15 cellular contexts compared by ENCODE assay signal in the genomic region with DNA sequence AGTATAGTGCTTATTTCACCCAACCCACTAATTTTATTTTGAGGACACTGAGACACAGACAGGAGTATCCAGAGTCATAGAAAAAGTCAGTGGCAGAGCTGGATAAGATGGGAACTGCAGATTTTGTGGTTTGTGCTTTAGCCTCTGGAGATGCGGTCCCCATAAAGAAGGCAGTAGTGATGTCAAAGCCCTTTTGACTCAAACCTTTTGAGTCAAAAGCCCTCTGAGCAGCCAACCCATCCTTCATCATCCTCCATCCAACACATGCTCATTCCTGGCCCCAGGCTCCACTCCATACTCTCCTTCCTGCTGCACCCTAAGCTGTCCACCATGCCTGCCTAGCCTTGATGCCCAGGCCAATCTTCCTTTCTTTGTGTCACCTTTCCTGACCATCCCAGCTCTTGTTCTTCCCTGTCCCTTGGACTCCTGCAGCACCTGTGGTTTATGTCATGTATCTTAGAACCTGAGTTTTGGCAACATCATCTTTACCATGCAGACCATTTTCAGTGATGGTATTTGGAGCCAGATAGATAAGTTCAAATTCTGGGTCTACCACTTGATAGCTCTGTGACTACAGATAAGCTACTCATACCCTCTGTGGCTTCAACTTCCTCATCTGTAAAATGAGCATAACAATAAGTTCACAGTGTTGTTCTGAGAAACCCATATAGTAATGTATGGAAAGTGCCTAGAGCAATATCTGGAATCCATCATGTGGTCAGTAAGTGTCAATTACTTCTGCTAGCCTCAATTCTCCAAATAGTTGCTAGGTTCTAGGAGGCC. TPM values are rescaled to one million over a fixed set of nuclear protein-coding genes. Genes with fewer than 3 reads are reported as not detected.
A peak's percentile ranks its signal among the peaks of the same experiment; 100 is the strongest.
DNase-seq lines count a peak whose midpoint lies in the region; ATAC-seq lines count a peak whose summit lies in the region.
"Had no signal": no experiment of that assay in that cellular context is flagged by ENCODE, and none has a peak within 500 bp of the region (broad histone marks: within the 10 kb centered on the region; RNA-seq: fewer than 3 reads in every experiment).

No MANE protein-coding gene starts in this region.

- H3K27me3 ChIP-seq in naive thymus-derived CD4-positive, alpha-beta T cell (ENCODE audit: control insufficient read depth in 2 of 2, insufficient read depth in 2 of 2, low read length in 2 of 2) = no peaks in the 10 kb centered on the region
- H3K27me3 ChIP-seq: Peyer's patch, transverse colon had no signal

- peak overlapping the region; percentile 95 for H3K27ac ChIP-seq in naive thymus-derived CD4-positive, alpha-beta T cell (ENCODE audit: low read depth, low read length)

- peak; percentile 34 for ATAC-seq in HG02610 (IDR thresholded peaks at IDR 0.05; ENCODE audit: unreplicated experiment)
- no peak for ATAC-seq in T-cell (replicated peaks in 1 of 4)
- no peak for ATAC-seq in naive thymus-derived CD4-positive, alpha-beta T cell
- no peak for ATAC-seq in HG03378 (IDR thresholded peaks at IDR 0.05; ENCODE audit: unreplicated experiment)

- CTCF ChIA-PET in T-cell (lab: Charles Lee) = interaction anchor here in 1 of 2 donors (0.6 to 1.1 kb wide), 4 partner anchors 8 to 56 kb away, joined by 3 to 5 read pairs (median 3); no protein-coding TSS in a partner anchor
- CTCF ChIA-PET in naive thymus-derived CD4-positive, alpha-beta T cell (lab: Charles Lee) = interaction anchor here (0.7 to 3.6 kb wide), 4 partner anchors 18 to 97 kb away, joined by 4 to 21 read pairs (median 8); a partner anchor contains a TSS

- peaks cover 92 to 98% of the 10 kb centered on the region in 2 donors for H3K4me1 ChIP-seq in naive thymus-derived CD4-positive, alpha-beta T cell (ENCODE audit: control insufficient read depth in 2 of 2, insufficient read depth in 2 of 2, low read length in 2 of 2)

- peak overlapping the region; percentile 43 to 60 (median 55) for H3K4me3 Mint-ChIP-seq in T-cell
- peak overlapping the region; percentile 33 to 99 (median 46) for H3K4me3 Mint-ChIP-seq in naive thymus-derived CD4-positive, alpha-beta T cell

- peaks cover 69% of the 10 kb centered on the region for H3K36me3 Mint-ChIP-seq in T-cell
- peaks cover 6 to 86% (median 53%) of the 10 kb centered on the region in 5 donors for H3K36me3 Mint-ChIP-seq in naive thymus-derived CD4-positive, alpha-beta T cell

- intact Hi-C loops in naive thymus-derived CD4-positive, alpha-beta T cell (cut with micrococcal nuclease) = loop anchor here in 1 of 2 donors (1.0 to 5.0 kb wide), 2 partner anchors 38 to 326 kb away; a partner anchor contains a TSS

- peak overlapping the region; percentile 3 for H3K4me3 ChIP-seq in naive thymus-derived CD4-positive, alpha-beta T cell (ENCODE audit: low read length)
- H3K4me3 ChIP-seq: Peyer's patch, transverse colon had no signal

- POLR2A ChIA-PET in T-cell (lab: Charles Lee) = interaction anchor here (0.5 to 0.8 kb wide), 3 partner anchors 13 to 464 kb away, joined by 3 to 11 read pairs (median 4); no protein-coding TSS in a partner anchor
- POLR2A ChIA-PET in naive thymus-derived CD4-positive, alpha-beta T cell (lab: Charles Lee) = interaction anchor here (0.7 to 7.8 kb wide), 7 partner anchors 9 to 52 kb away, joined by 3 to 94 read pairs (median 7); a partner anchor contains a TSS

- no peaks in the 10 kb centered on the region for H3K27me3 Mint-ChIP-seq in T-cell
- H3K27me3 Mint-ChIP-seq in naive thymus-derived CD4-positive, alpha-beta T cell = no peaks in the 10 kb centered on the region

- H3K4me1 Mint-ChIP-seq in T-cell = peaks cover 99 to 100% (median 100%) of the 10 kb centered on the region in 3 donors
- peaks cover 76 to 100% (median 97%) of the 10 kb centered on the region in 7 donors for H3K4me1 Mint-ChIP-seq in naive thymus-derived CD4-positive, alpha-beta T cell

- peaks cover 0 to 3% (median 3%) of the 10 kb centered on the region in 3 donors for H3K9me3 Mint-ChIP-seq in T-cell
- H3K9me3 Mint-ChIP-seq in naive thymus-derived CD4-positive, alpha-beta T cell = peaks cover 0 to 10% (median 3%) of the 10 kb centered on the region in 11 donors

- no peaks in the 10 kb centered on the region for H3K9me3 ChIP-seq in naive thymus-derived CD4-positive, alpha-beta T cell (ENCODE audit: control insufficient read depth in 2 of 3, low read length in 3 of 3)
- H3K9me3 ChIP-seq: Peyer's patch, transverse colon had no signal

- H3K36me3 ChIP-seq in naive thymus-derived CD4-positive, alpha-beta T cell (ENCODE audit: control insufficient read depth in 2 of 3, insufficient read depth in 3 of 3, low read length in 3 of 3) = peaks cover 0 to 4% (median 0%) of the 10 kb centered on the region in 3 experiments
- H3K36me3 ChIP-seq: Peyer's patch, transverse colon had no signal

- peak overlapping the region; percentile 96 to 98 for H3K27ac Mint-ChIP-seq in T-cell
- H3K27ac Mint-ChIP-seq in naive thymus-derived CD4-positive, alpha-beta T cell = peak overlapping the region; percentile 86 to 100 (median 100)

- DNase-seq in SIG-M5 treated with dmso at 0.1 percent for 504 hours (lab: John Stamatoyannopoulos, UW; ENCODE audit: unreplicated experiment) (peak; percentile 54), SIG-M5 (lab: John Stamatoyannopoulos, UW) (no peak), T-cell (no peak), NCI-H510A treated with DMSO at 0.1 percent for 48 hours (lab: John Stamatoyannopoulos, UW) (no peak), NCI-H524 treated with DMSO at 0.1 percent for 48 hours (lab: John Stamatoyannopoulos, UW) (no peak)
- DNase-seq in naive thymus-derived CD4-positive, alpha-beta T cell = no peak
- DNase-seq: 8988T, NCI-H1417, Peyer's patch, transverse colon had no signal

RNA-seq across cellular contexts. Expression of a gene that starts 20.1 kb away (rescaled TPM):
- 10 to 100 TPM; 19.4 to 38.7 (median 30.7) TPM for total RNA-seq in T-cell
- 10 to 100 TPM; 18.3 to 90.3 (median 31.9) TPM for total RNA-seq in naive thymus-derived CD4-positive, alpha-beta T cell
- 10 to 100 TPM; 14.6 to 17.4 TPM for polyA plus RNA-seq in naive thymus-derived CD4-positive, alpha-beta T cell
- total RNA-seq: bronchial epithelial cell, kidney epithelial cell, osteocyte had no signal

RNA-seq across cellular contexts. Expression of a gene that starts 47.5 kb away (rescaled TPM):
- 10 to 100 TPM; 47.5 to 97.4 (median 51.8) TPM for total RNA-seq in T-cell
- 10 to 100 TPM; 25.1 to 40.7 (median 32.3) TPM for total RNA-seq in naive thymus-derived CD4-positive, alpha-beta T cell
- 10 to 100 TPM in 1 of 2 donors, 1 to 10 TPM in 1; 7.4 to 11.3 TPM for polyA plus RNA-seq in naive thymus-derived CD4-positive, alpha-beta T cell
- total RNA-seq: bronchial epithelial cell, kidney epithelial cell, osteocyte had no signal
